ENCODE assay signal across 16 cellular contexts in genomic region chr2:85367180-85367579, GRCh38. TPM values are rescaled to one million over a fixed set of nuclear protein-coding genes. Genes with fewer than 3 reads are reported as not detected.
DNase-seq lines count a peak whose midpoint lies in the region; ATAC-seq and TF ChIP-seq lines count a peak whose summit lies in the region.
"Had no signal": no experiment of that assay in that cellular context is flagged by ENCODE, and none has a peak within 500 bp of the region (broad histone marks: within the 10 kb centered on the region; RNA-seq: fewer than 3 reads in every experiment).

No MANE protein-coding gene starts in this region.

- TF ChIP-seq CTCF in coronary artery (IDR thresholded peaks at IDR 0.05) (no peak), osteoblast (IDR thresholded peaks at IDR 0.05; ENCODE audit: extremely low read depth, low read depth, low read length) (no peak)

- in situ Hi-C loops in SK-MEL-5 (cut with HindIII; ENCODE audit: low pct_unique_long_range_greater_than_20kb, low sequenced_read_pairs), result no loop called here

- H3K4me1 ChIP-seq in osteoblast (ENCODE audit: insufficient read depth, low read length), result peaks cover 10% of the 10 kb centered on the region
- H3K4me1 ChIP-seq: Caco-2 had no signal

- peak; percentile 14 for DNase-seq in H7
- DNase-seq in SK-MEL-5 (ENCODE audit: low read depth, low spot score), result peak; percentile 42
- DNase-seq in coronary artery (ENCODE audit: low spot score), result peak; percentile 54
- DNase-seq in osteoblast (ENCODE audit: insufficient read length, low spot score, missing footprints), result peak; percentile 9
- DNase-seq in hepatic stellate cell (ENCODE audit: low spot score), result no peak
- DNase-seq in T-helper 2 cell, result no peak
- DNase-seq: AML-193; Caco-2; CD4-positive, alpha-beta T cell; DMS79; GDM1; GM23248 had no signal

- ATAC-seq in GM18870 (IDR thresholded peaks at IDR 0.05; ENCODE audit: unreplicated experiment) (no peak), GM21825 (IDR thresholded peaks at IDR 0.05; ENCODE audit: unreplicated experiment) (no peak)

- H3K27ac ChIP-seq in coronary artery (no peak overlapping the region), osteoblast (ENCODE audit: low read depth, low read length) (no peak overlapping the region)
- H3K27ac ChIP-seq: C4-2B, GM23248, KMS-11 had no signal

- H3K4me3 ChIP-seq in H7 (ENCODE audit: insufficient read depth, low read depth, low read length) (no peak overlapping the region), coronary artery (no peak overlapping the region), osteoblast (ENCODE audit: insufficient read depth, low read length) (no peak overlapping the region)
- H3K4me3 ChIP-seq: GM23248 had no signal

- no peaks in the 10 kb centered on the region for H3K27me3 ChIP-seq in H7 (ENCODE audit: control insufficient read depth, insufficient read depth, low read length)
- H3K27me3 ChIP-seq in osteoblast (ENCODE audit: insufficient read depth, low read length), result no peaks in the 10 kb centered on the region

- H3K9me3 ChIP-seq in osteoblast (ENCODE audit: low read depth, low read length), result no peaks in the 10 kb centered on the region
- H3K9me3 ChIP-seq: Caco-2 had no signal

- no peak overlapping the region for H2AFZ ChIP-seq in osteoblast (ENCODE audit: low read length)
- H2AFZ ChIP-seq: GM23248 had no signal

- H3K36me3 ChIP-seq in H7 (replicated peaks; ENCODE audit: control insufficient read depth, insufficient read depth, low read length) (no peaks in the 10 kb centered on the region), osteoblast (ENCODE audit: insufficient read depth, low read length) (peaks cover 26% of the 10 kb centered on the region)

- H3K79me2 ChIP-seq in osteoblast (ENCODE audit: insufficient read depth, low read length), result no peaks in the 10 kb centered on the region

- H4K20me1 ChIP-seq in osteoblast (ENCODE audit: insufficient read depth, low read length), result no peaks in the 10 kb centered on the region

- H3K4me2 ChIP-seq in osteoblast (ENCODE audit: insufficient read depth, low read length), result no peak overlapping the region
- H3K4me2 ChIP-seq: KMS-11 had no signal

RNA-seq across cellular contexts. Expression of gene ELMOD3, which starts 12.6 kb away (rescaled TPM):
- total RNA-seq in H7 (2014; rRNA removed; shearing (Covaris generic)), result 11.3 and 11.5 TPM in 2 replicates
- total RNA-seq in SK-MEL-5 (2014; rRNA removed; shearing (Covaris generic)), result 13.7 and 13.9 TPM in 2 replicates
- 12.1 and 15.6 TPM in 2 replicates for polyA plus RNA-seq in SK-MEL-5 (2015; cell fraction: cytosol; rRNA removed)
- 84.2 and 102 TPM in 2 replicates for polyA plus RNA-seq in SK-MEL-5 (2015; cell fraction: nucleus; rRNA removed)
- total RNA-seq in osteoblast, result 20.9 and 22.1 TPM in 2 replicates

RNA-seq across cellular contexts. Expression of gene RETSAT, which starts 12.9 kb away (rescaled TPM):
- total RNA-seq in H7 (2014; rRNA removed; shearing (Covaris generic)), result 18.5 and 29.6 TPM in 2 replicates
- total RNA-seq in SK-MEL-5 (2014; rRNA removed; shearing (Covaris generic)), result 130 and 138 TPM in 2 replicates
- polyA plus RNA-seq in SK-MEL-5 (2015; cell fraction: cytosol; rRNA removed), result 97.5 and 128 TPM in 2 replicates
- polyA plus RNA-seq in SK-MEL-5 (2015; cell fraction: nucleus; rRNA removed), result 113 and 154 TPM in 2 replicates
- 41.6 and 62.5 TPM in 2 replicates for total RNA-seq in osteoblast

RNA-seq across cellular contexts. Expression of gene TGOLN2, which starts 39.4 kb away (rescaled TPM):
- total RNA-seq in H7 (2014; rRNA removed; shearing (Covaris generic)), result 33.0 and 37.0 TPM in 2 replicates
- 70.0 and 75.5 TPM in 2 replicates for total RNA-seq in SK-MEL-5 (2014; rRNA removed; shearing (Covaris generic))
- polyA plus RNA-seq in SK-MEL-5 (2015; cell fraction: cytosol; rRNA removed), result 111 and 146 TPM in 2 replicates
- polyA plus RNA-seq in SK-MEL-5 (2015; cell fraction: nucleus; rRNA removed), result 65.1 and 85.3 TPM in 2 replicates
- total RNA-seq in osteoblast, result 124 and 129 TPM in 2 replicates

RNA-seq across cellular contexts. Expression of gene CAPG, which starts 43.0 kb away (rescaled TPM):
- 242 and 268 TPM in 2 replicates for total RNA-seq in H7 (2014; rRNA removed; shearing (Covaris generic))
- 11.3 and 21.8 TPM in 2 replicates for total RNA-seq in SK-MEL-5 (2014; rRNA removed; shearing (Covaris generic))
- 10.9 and 14.2 TPM in 2 replicates for polyA plus RNA-seq in SK-MEL-5 (2015; cell fraction: cytosol; rRNA removed)
- 2.4 and 2.9 TPM in 2 replicates for polyA plus RNA-seq in SK-MEL-5 (2015; cell fraction: nucleus; rRNA removed)
- 97.2 and 140 TPM in 2 replicates for total RNA-seq in osteoblast

RNA-seq across cellular contexts. Expression of gene SH2D6, which starts 51.3 kb away (rescaled TPM):
- not detected in 2 replicates for total RNA-seq in H7 (2014; rRNA removed; shearing (Covaris generic))
- total RNA-seq in SK-MEL-5 (2014; rRNA removed; shearing (Covaris generic)), result 0.40 and 0.66 TPM in 2 replicates
- polyA plus RNA-seq in SK-MEL-5 (2015; cell fraction: cytosol; rRNA removed), result not detected in 2 replicates
- polyA plus RNA-seq in SK-MEL-5 (2015; cell fraction: nucleus; rRNA removed), result 1.8 and 3.9 TPM in 2 replicates
- under 0.01 TPM in 1 of 2 replicates, not detected in the other for total RNA-seq in osteoblast
- total RNA-seq: GM23248 had no signal

Comparison
In these comparisons a context has a peak if more than half of its experiments do, and no peak if none do; other contexts are left out.
1. DNase-seq: peak in H7 (single experiment), SK-MEL-5 (single experiment), coronary artery (single experiment) and osteoblast (single experiment); none in hepatic stellate cell (single experiment) and T-helper 2 cell (0 of 5).